ENCODE assay signal across 15 cellular contexts in genomic region chr4:76622126-76622525, GRCh38.
DNase-seq lines count a peak whose midpoint lies in the region; ATAC-seq, FAIRE-seq and TF ChIP-seq lines count a peak whose summit lies in the region.
"Had no signal": no experiment of that assay in that cellular context is flagged by ENCODE, and none has a peak within 500 bp of the region (broad histone marks: within the 10 kb centered on the region; RNA-seq: fewer than 3 reads in every experiment).

No MANE protein-coding gene starts in this region.

- H3K27me3 Mint-ChIP-seq in osteocyte (ENCODE audit: unreplicated experiment) = no peaks in the 10 kb centered on the region

- H3K27ac ChIP-seq in RWPE2 (ENCODE audit: poor library complexity, severe bottlenecking) = peak overlapping the region; percentile 73
- H3K27ac ChIP-seq in Peyer's patch = peak overlapping the region in 2 of 4 donors; percentile 8 to 76
- H3K27ac ChIP-seq: skin epidermis had no signal

- H3K36me3 Mint-ChIP-seq in osteocyte (ENCODE audit: unreplicated experiment) = no peaks in the 10 kb centered on the region
- H3K36me3 Mint-ChIP-seq: T-cell had no signal

- H3K36me3 ChIP-seq in BJ (ENCODE audit: control insufficient read depth, insufficient read depth, low read length) (no peaks in the 10 kb centered on the region), RWPE2 (ENCODE audit: low read depth) (no peaks in the 10 kb centered on the region), Peyer's patch (no peaks in the 10 kb centered on the region)

- ATAC-seq in RWPE2 (ENCODE audit: low read depth) (peak; percentile 97), GM19397 (IDR thresholded peaks at IDR 0.05; ENCODE audit: unreplicated experiment) (no peak)
- ATAC-seq: T-cell had no signal

- POLR2A ChIA-PET in BJ (lab: Charles Lee) = interaction anchor here (1.0 kb wide), 1 partner anchor 116 kb away, joined by 5 read pairs; no protein-coding TSS in a partner anchor

- H3K4me1 ChIP-seq in RWPE2 (ENCODE audit: insufficient read depth, poor library complexity, severe bottlenecking) = peaks cover 27% of the 10 kb centered on the region
- peaks cover 0 to 26% (median 0%) of the 10 kb centered on the region in 4 donors for H3K4me1 ChIP-seq in Peyer's patch

- no peak for FAIRE-seq in HTR-8/SVneo (lab: Jason Lieb, UNC)

- H3K4me3 ChIP-seq in BJ (ENCODE audit: low read depth, low read length) (no peak overlapping the region), RWPE2 (ENCODE audit: severe bottlenecking) (no peak overlapping the region), fibroblast of the aortic adventitia (ENCODE audit: low read depth, low read length) (no peak overlapping the region), Peyer's patch (no peak overlapping the region)
- H3K4me3 ChIP-seq: skin epidermis had no signal

- CTCF ChIA-PET in BJ (lab: Yijun Ruan, JAX) = no interaction called here

- peaks cover 36% of the 10 kb centered on the region for H3K4me1 Mint-ChIP-seq in osteocyte (ENCODE audit: unreplicated experiment)
- H3K4me1 Mint-ChIP-seq: T-cell had no signal

- no peaks in the 10 kb centered on the region for H3K9me3 Mint-ChIP-seq in osteocyte (ENCODE audit: unreplicated experiment)
- H3K9me3 Mint-ChIP-seq: T-cell had no signal

- peak; percentile 34 for DNase-seq in BJ (ENCODE audit: low read depth)
- DNase-seq in RWPE2 (ENCODE audit: low spot score) = no peak
- DNase-seq in fibroblast of the aortic adventitia (ENCODE audit: low read depth) = peak; percentile 46
- no peak for DNase-seq in osteocyte (ENCODE audit: extremely low spot score, unreplicated experiment)
- DNase-seq in Peyer's patch = no peak
- DNase-seq in HK-2 (ENCODE audit: unreplicated experiment) = no peak
- DNase-seq in HTR-8/SVneo (ENCODE audit: insufficient read length, low spot score) = no peak
- DNase-seq: amniotic stem cell; effector CD8-positive, alpha-beta T cell; glutamatergic neuron; NCI-H1105; NCI-H446; T-cell had no signal

- H3K9me3 ChIP-seq in RWPE2 (ENCODE audit: severe bottlenecking) (no peaks in the 10 kb centered on the region), Peyer's patch (no peaks in the 10 kb centered on the region)

- no peak overlapping the region for H3K4me3 Mint-ChIP-seq in osteocyte (ENCODE audit: unreplicated experiment)
- H3K4me3 Mint-ChIP-seq: T-cell had no signal

- H3K27ac Mint-ChIP-seq in osteocyte (ENCODE audit: unreplicated experiment) = peak overlapping the region; percentile 6
- H3K27ac Mint-ChIP-seq: T-cell had no signal

- H3K27me3 ChIP-seq in BJ (ENCODE audit: control insufficient read depth, insufficient read depth, low read length) (no peaks in the 10 kb centered on the region), RWPE2 (ENCODE audit: insufficient read depth, poor library complexity, severe bottlenecking) (no peaks in the 10 kb centered on the region), Peyer's patch (no peaks in the 10 kb centered on the region)

- TF ChIP-seq POLR2A in Peyer's patch (IDR thresholded peaks at IDR 0.05) = no peak

- no peak for TF ChIP-seq CTCF in BJ (IDR thresholded peaks at IDR 0.05; ENCODE audit: insufficient read depth, low read depth, low read length)
- no peak for TF ChIP-seq CTCF in RWPE2 (IDR thresholded peaks at IDR 0.05; ENCODE audit: poor library complexity, severe bottlenecking)
- TF ChIP-seq CTCF in fibroblast of the aortic adventitia (IDR thresholded peaks at IDR 0.05; ENCODE audit: insufficient read depth, low read length) = no peak
- TF ChIP-seq CTCF in osteocyte (IDR thresholded peaks at IDR 0.05) = no peak
- TF ChIP-seq CTCF in Peyer's patch (IDR thresholded peaks at IDR 0.05) = no peak

Comparison
In these comparisons a context has a peak if more than half of its experiments do, and no peak if none do; other contexts are left out.
1. DNase-seq: peak in BJ (single experiment) and fibroblast of the aortic adventitia (single experiment); none in RWPE2 (single experiment), osteocyte (single experiment), Peyer's patch (0 of 3), HK-2 (single experiment) and HTR-8/SVneo (single experiment).